ENCODE assay signal across 8 cellular contexts in genomic region chr20:62407221-62407992, GRCh38. TPM values are rescaled to one million over a fixed set of nuclear protein-coding genes. Genes with fewer than 3 reads are reported as not detected.
DNase-seq lines count a peak whose midpoint lies in the region; ATAC-seq and TF ChIP-seq lines count a peak whose summit lies in the region.

A gene with protein sequence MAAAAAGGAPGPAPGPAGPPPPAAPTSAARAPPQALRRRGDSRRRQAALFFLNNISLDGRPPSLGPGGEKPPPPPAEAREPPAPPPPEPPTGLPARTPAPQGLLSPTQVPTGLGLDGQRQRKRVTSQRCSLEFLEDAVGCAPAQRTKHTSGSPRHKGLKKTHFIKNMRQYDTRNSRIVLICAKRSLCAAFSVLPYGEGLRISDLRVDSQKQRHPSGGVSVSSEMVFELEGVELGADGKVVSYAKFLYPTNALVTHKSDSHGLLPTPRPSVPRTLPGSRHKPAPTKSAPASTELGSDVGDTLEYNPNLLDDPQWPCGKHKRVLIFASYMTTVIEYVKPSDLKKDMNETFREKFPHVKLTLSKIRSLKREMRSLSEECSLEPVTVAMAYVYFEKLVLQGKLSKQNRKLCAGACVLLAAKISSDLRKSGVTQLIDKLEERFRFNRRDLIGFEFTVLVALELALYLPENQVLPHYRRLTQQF (minus strand): TSS chr20:62407285. CDS start chr20:62407276, 9 bp downstream.

- intact Hi-C loops in left cardiac atrium (cut with DNase I), result no loop called here

- TF ChIP-seq POLR2A in GM15510 (IDR thresholded peaks at IDR 0.05; ENCODE audit: borderline replicate concordance, extremely low read depth, insufficient read length), result peak; percentile 20

- no peak within 1 kb of the TSS for H3K27ac Mint-ChIP-seq in progenitor cell of endocrine pancreas

- H3K9me3 Mint-ChIP-seq in progenitor cell of endocrine pancreas (ENCODE audit: low read depth), result no peaks in the 10 kb centered on the region

- DNase-seq in NCI-H1436 treated with DMSO at 0.1 percent for 48 hours (lab: John Stamatoyannopoulos, UW), result peak; percentile 56
- peak; percentile 78 to 95 (median 86) for DNase-seq in T-helper 1 cell
- peak; percentile 89 for DNase-seq in amniotic epithelial cell (ENCODE audit: low read depth)
- peak; percentile 97 for DNase-seq in left cardiac atrium
- DNase-seq in progenitor cell of endocrine pancreas (ENCODE audit: low spot score, unreplicated experiment), result peak; percentile 83
- DNase-seq in ureter (ENCODE audit: low spot score), result peak; percentile 92

- ATAC-seq in HG02852 (IDR thresholded peaks at IDR 0.05; ENCODE audit: unreplicated experiment) (peak; percentile 86), left cardiac atrium (peak; percentile 90 to 91)

- no peaks in the 10 kb centered on the region for H3K36me3 Mint-ChIP-seq in progenitor cell of endocrine pancreas (ENCODE audit: insufficient read depth)

- peak within 1 kb of the TSS; percentile 74 for H3K4me3 Mint-ChIP-seq in progenitor cell of endocrine pancreas (ENCODE audit: low read depth)

- TF ChIP-seq CTCF in progenitor cell of endocrine pancreas (IDR thresholded peaks at IDR 0.05; ENCODE audit: unreplicated experiment), result no peak

- peaks cover 11% of the 10 kb centered on the region for H3K4me1 Mint-ChIP-seq in progenitor cell of endocrine pancreas (ENCODE audit: low read depth)

- H3K27me3 Mint-ChIP-seq in progenitor cell of endocrine pancreas, result peaks cover 7% of the 10 kb centered on the region

RNA-seq across cellular contexts. Expression of the gene that starts here (rescaled TPM):
- 10 to 100 TPM; 20.6 to 25.3 TPM for total RNA-seq in left cardiac atrium
- total RNA-seq in progenitor cell of endocrine pancreas, result 20.4 and 21.7 TPM in 2 replicates
- total RNA-seq in ureter, result 4.0 TPM

Comparison
In these comparisons a context has a peak if more than half of its experiments do, and no peak if none do; other contexts are left out.
1. Peak in every context shown above with its lines: DNase-seq and ATAC-seq.